Comparison of ENCODE assay signal across 17 cellular contexts in genomic region chr1:59332221-59332620, GRCh38. TPM values are rescaled to one million over a fixed set of nuclear protein-coding genes. Genes with fewer than 3 reads are reported as not detected.
DNase-seq lines count a peak whose midpoint lies in the region; ATAC-seq, FAIRE-seq and TF ChIP-seq lines count a peak whose summit lies in the region.
"Had no signal": no experiment of that assay in that cellular context is flagged by ENCODE, and none has a peak within 500 bp of the region (broad histone marks: within the 10 kb centered on the region; RNA-seq: fewer than 3 reads in every experiment).

No MANE protein-coding gene starts in this region.

- POLR2A ChIA-PET in SK-N-SH (lab: Yijun Ruan, JAX) = no interaction called here
- POLR2A ChIA-PET in CD8-positive, alpha-beta memory T cell (lab: Charles Lee) = no interaction called here

- ATAC-seq in stimulated activated effector memory CD8-positive, alpha-beta T cell treated with anti-CD3 and anti-CD28 coated beads, Interleukin-12 subunit alpha, Interleukin-12 subunit beta, amount 100 ng/mL, for 72 hours = no peak
- no peak for ATAC-seq in GM18907 (IDR thresholded peaks at IDR 0.05; ENCODE audit: unreplicated experiment)
- ATAC-seq: K562 had no signal

- no peaks in the 10 kb centered on the region for H4K20me1 ChIP-seq in SK-N-SH (ENCODE audit: insufficient read depth)

- H3K9me2 ChIP-seq in SK-N-SH = no peaks in the 10 kb centered on the region

- peaks cover 36% of the 10 kb centered on the region for H3K4me1 Mint-ChIP-seq in stimulated activated effector memory CD8-positive, alpha-beta T cell treated with anti-CD3 and anti-CD28 coated beads, Interleukin-12 subunit alpha, Interleukin-12 subunit beta, amount 100 ng/mL, for 72 hours
- H3K4me1 Mint-ChIP-seq in CD8-positive, alpha-beta memory T cell = peaks cover 25 to 41% (median 29%) of the 10 kb centered on the region in 3 donors

- TF ChIP-seq EP300 in SK-N-SH (IDR thresholded peaks at IDR 0.05; ENCODE audit: borderline replicate concordance in 1 of 2, low read depth in 1 of 2, low read length in 1 of 2) = 0 out of 4 replicates have a peak, but pooled peaks of 1 of the 2 experiments have one; percentile 35

- no peaks in the 10 kb centered on the region for H3K36me3 ChIP-seq in SK-N-SH (replicated peaks in 1 of 2; ENCODE audit: control insufficient read depth in 1 of 2, insufficient read depth in 2 of 2, low read length in 1 of 2)
- H3K36me3 ChIP-seq in CD8-positive, alpha-beta memory T cell (ENCODE audit: insufficient read depth, low read length) = no peaks in the 10 kb centered on the region

- H3K4me2 ChIP-seq in SK-N-SH = no peak overlapping the region

- TF ChIP-seq RAD21 in SK-N-SH (IDR thresholded peaks at IDR 0.05; ENCODE audit: low read length) = no peak

- H3K79me2 ChIP-seq in SK-N-SH (ENCODE audit: insufficient read depth) = no peaks in the 10 kb centered on the region

- H3K27ac Mint-ChIP-seq in stimulated activated effector memory CD8-positive, alpha-beta T cell treated with anti-CD3 and anti-CD28 coated beads, Interleukin-12 subunit alpha, Interleukin-12 subunit beta, amount 100 ng/mL, for 72 hours = peak overlapping the region; percentile 93
- H3K27ac Mint-ChIP-seq in CD8-positive, alpha-beta memory T cell = peak overlapping the region in 3 of 8 donors; percentile 10 to 49 (median 17)
- H3K27ac Mint-ChIP-seq: CD14-positive monocyte had no signal

- no peak for DNase-seq in GM19239 (ENCODE audit: insufficient read length, low spot score)
- DNase-seq in SK-N-SH = no peak
- peak; percentile 44 for DNase-seq in fibroblast of villous mesenchyme (ENCODE audit: low read depth)
- DNase-seq in stimulated activated effector memory CD8-positive, alpha-beta T cell treated with anti-CD3 and anti-CD28 coated beads, Interleukin-12 subunit alpha, Interleukin-12 subunit beta, amount 100 ng/mL, for 72 hours (ENCODE audit: low spot score in 2 of 2) = no peak
- DNase-seq in CD8-positive, alpha-beta memory T cell = no peak
- no peak for DNase-seq in cerebellum (ENCODE audit: low spot score)
- DNase-seq: ACHN; COR-L47; NCI-H1436; NCI-H2029; NCI-H2171 treated with DMSO at 0.1 percent for 48 hours; NCI-H446 treated with DMSO at 0.1 percent for 48 hours; NK-92 treated with Interleukin-12 subunit alpha and Interleukin-12 subunit beta, amount 100 ng/mL, for 24 hours had no signal

- H3K36me3 Mint-ChIP-seq in stimulated activated effector memory CD8-positive, alpha-beta T cell treated with anti-CD3 and anti-CD28 coated beads, Interleukin-12 subunit alpha, Interleukin-12 subunit beta, amount 100 ng/mL, for 72 hours = peaks cover 6% of the 10 kb centered on the region
- peaks cover 0 to 3% (median 0%) of the 10 kb centered on the region in 3 donors for H3K36me3 Mint-ChIP-seq in CD8-positive, alpha-beta memory T cell

- no peak overlapping the region for H3K4me3 Mint-ChIP-seq in stimulated activated effector memory CD8-positive, alpha-beta T cell treated with anti-CD3 and anti-CD28 coated beads, Interleukin-12 subunit alpha, Interleukin-12 subunit beta, amount 100 ng/mL, for 72 hours
- H3K4me3 Mint-ChIP-seq in CD8-positive, alpha-beta memory T cell = no peak overlapping the region
- H3K4me3 Mint-ChIP-seq: CD14-positive monocyte had no signal

- peak; percentile 53 for FAIRE-seq in GM19239 (lab: Jason Lieb, UNC)
- FAIRE-seq: K562 had no signal

- no peak overlapping the region for H3K9ac ChIP-seq in SK-N-SH

- peaks cover 0 to 1% of the 10 kb centered on the region in 2 donors for H3K27me3 Mint-ChIP-seq in CD8-positive, alpha-beta memory T cell

- H2AFZ ChIP-seq in SK-N-SH (ENCODE audit: low read depth) = no peak overlapping the region

- H3F3A ChIP-seq in SK-N-SH (replicated peaks; ENCODE audit: insufficient read depth) = peaks cover 4% of the 10 kb centered on the region

- no peaks in the 10 kb centered on the region for H3K4me1 ChIP-seq in SK-N-SH (ENCODE audit: control insufficient read depth in 1 of 2, insufficient read depth in 2 of 2, low read depth in 1 of 2, low read length in 1 of 2)
- H3K4me1 ChIP-seq in CD8-positive, alpha-beta memory T cell (ENCODE audit: insufficient read depth, low read length) = peaks cover 13% of the 10 kb centered on the region
- H3K4me1 ChIP-seq: HAP-1 had no signal

- H3K27me3 ChIP-seq in SK-N-SH (ENCODE audit: insufficient read depth) = no peaks in the 10 kb centered on the region
- H3K27me3 ChIP-seq in CD8-positive, alpha-beta memory T cell (ENCODE audit: insufficient read depth, low read length, poor library complexity, severe bottlenecking) = no peaks in the 10 kb centered on the region

- H3K27ac ChIP-seq in SK-N-SH (ENCODE audit: low read depth in 2 of 2, low read length in 1 of 2) = peak overlapping the region in 1 of 2 experiments; percentile 32; a peak in 2 of 4 replicates
- H3K27ac ChIP-seq in CD8-positive, alpha-beta memory T cell (ENCODE audit: low read depth, low read length) = no peak overlapping the region

- no peak for TF ChIP-seq CTCF in SK-N-SH (IDR thresholded peaks at IDR 0.05)
- TF ChIP-seq CTCF in fibroblast of villous mesenchyme (IDR thresholded peaks at IDR 0.05; ENCODE audit: insufficient read depth, low read depth, low read length) = no peak

- no peaks in the 10 kb centered on the region for H3K9me3 ChIP-seq in SK-N-SH
- no peaks in the 10 kb centered on the region for H3K9me3 ChIP-seq in CD8-positive, alpha-beta memory T cell (ENCODE audit: low read length)
- H3K9me3 ChIP-seq: HAP-1 had no signal

- 92% methylated on average over 1 of the region's 1 CpG for WGBS in SK-N-SH (ENCODE audit: low lambda C conversion rate)

- H3K9me3 Mint-ChIP-seq in stimulated activated effector memory CD8-positive, alpha-beta T cell treated with anti-CD3 and anti-CD28 coated beads, Interleukin-12 subunit alpha, Interleukin-12 subunit beta, amount 100 ng/mL, for 72 hours = no peaks in the 10 kb centered on the region
- H3K9me3 Mint-ChIP-seq in CD8-positive, alpha-beta memory T cell = no peaks in the 10 kb centered on the region

- CTCF ChIA-PET in SK-N-SH (lab: Yijun Ruan, JAX) = no interaction called here
- CTCF ChIA-PET in CD8-positive, alpha-beta memory T cell (lab: Charles Lee) = no interaction called here

- no peak overlapping the region for H3K4me3 ChIP-seq in SK-N-SH (ENCODE audit: low read depth in 2 of 2, low read length in 1 of 2)
- no peak overlapping the region for H3K4me3 ChIP-seq in fibroblast of villous mesenchyme (ENCODE audit: low read depth, low read length)
- no peak overlapping the region for H3K4me3 ChIP-seq in CD8-positive, alpha-beta memory T cell (ENCODE audit: low read length)
- H3K4me3 ChIP-seq: HAP-1, K562 had no signal

TF ChIP-seq in SK-N-SH, 30 proteins besides CTCF, POLR2A, EP300 and RAD21:
- no peak for TF ChIP-seq FOSL2 (IDR thresholded peaks at IDR 0.05; ENCODE audit: borderline replicate concordance, low read depth)
- peak; percentile 81 for TF ChIP-seq TCF12 (IDR thresholded peaks at IDR 0.05)
- TF ChIP-seq PBX3 (IDR thresholded peaks at IDR 0.05) = peak; percentile 13; the same call in 1 of the 2 replicates

RNA-seq across cellular contexts. Expression of gene FGGY, which starts 35.3 kb away (rescaled TPM):
- 10.3 and 13.3 TPM in 2 replicates for polyA plus RNA-seq in SK-N-SH (2012; rRNA removed)
- 10.1 and 11.0 TPM in 2 replicates for polyA plus RNA-seq in SK-N-SH (2012; cell fraction: cytosol; rRNA removed)
- polyA plus RNA-seq in SK-N-SH (2012; cell fraction: nucleus; rRNA removed) = 6.0 and 9.4 TPM in 2 replicates
- total RNA-seq in fibroblast of villous mesenchyme (11.7 and 13.2 TPM in 2 replicates), cerebellum (15.4 TPM)
- total RNA-seq in CD8-positive, alpha-beta memory T cell = 1 to 10 TPM; 6.6 to 7.9 TPM
- polyA plus RNA-seq in CD8-positive, alpha-beta memory T cell = 5.3 TPM
